Comparison of ENCODE assay signal across 12 cellular contexts in the genomic region with DNA sequence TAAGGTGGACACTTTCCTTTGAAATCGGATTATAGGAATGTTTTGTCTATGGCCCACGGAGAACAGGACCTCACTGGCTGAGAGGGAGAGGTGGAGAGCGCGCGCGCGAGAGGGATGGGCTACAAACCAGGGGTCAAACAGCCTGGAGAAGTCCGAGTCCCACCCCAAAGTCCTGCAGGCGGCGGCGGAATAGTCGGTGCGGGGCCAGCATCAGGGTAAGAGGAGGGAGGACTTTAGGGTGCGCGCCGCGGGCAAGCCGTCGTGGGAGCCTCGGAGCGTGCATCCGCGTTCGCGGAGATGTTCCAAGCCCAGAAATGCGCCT. TPM values are rescaled to one million over a fixed set of nuclear protein-coding genes. Genes with fewer than 3 reads are reported as not detected.
A peak's percentile ranks its signal among the peaks of the same experiment; 100 is the strongest.
DNase-seq lines count a peak whose midpoint lies in the region; ATAC-seq, FAIRE-seq and TF ChIP-seq lines count a peak whose summit lies in the region.
"Had no signal": no experiment of that assay in that cellular context is flagged by ENCODE, and none has a peak within 500 bp of the region (broad histone marks: within the 10 kb centered on the region; RNA-seq: fewer than 3 reads in every experiment).

No MANE protein-coding gene starts in this region.

- WGBS in HepG2 (ENCODE audit: low lambda C conversion rate), result 14% methylated on average over 26 of the region's 26 CpGs
- 4% methylated on average over 16 of the region's 26 CpGs for WGBS in right lobe of liver (ENCODE audit: insufficient coverage, low coverage, low lambda C conversion rate, missing lambda C conversion rate)

- peak overlapping the region; percentile 65 for H3K4me3 Mint-ChIP-seq in activated T-helper 17 cell treated with anti-CD3 and anti-CD28 coated beads, Interleukin-2, amount 50 U/mL, for 72 hours
- H3K4me3 Mint-ChIP-seq in naive B cell, result peak overlapping the region in 6 of 8 donors; percentile 80 to 94 (median 84)

- TF ChIP-seq EP300 in HepG2 (IDR thresholded peaks at IDR 0.05; ENCODE audit: low read depth in 2 of 2, low read length in 2 of 2) (no peak), HepG2 (CRISPR knock-in tag; IDR thresholded peaks at IDR 0.05; ENCODE audit: borderline replicate concordance) (no peak)

- ATAC-seq in HepG2 (peak; percentile 19; the same call in 2 of the 3 replicates), right lobe of liver (no peak), naive B cell (ENCODE audit: low read depth in 2 of 2) (no peak), upper lobe of right lung (no peak)
- ATAC-seq in activated T-helper 17 cell treated with anti-CD3 and anti-CD28 coated beads, Interleukin-2, amount 50 U/mL, for 72 hours (replicated peaks), result no peak

- no peaks in the 10 kb centered on the region for H4K20me1 ChIP-seq in HepG2 (ENCODE audit: insufficient read depth, low read length)

- H3K9me3 Mint-ChIP-seq in activated T-helper 17 cell treated with anti-CD3 and anti-CD28 coated beads, Interleukin-2, amount 50 U/mL, for 72 hours, result no peaks in the 10 kb centered on the region
- H3K9me3 Mint-ChIP-seq in naive B cell, result peaks cover 0 to 2% (median 0%) of the 10 kb centered on the region in 7 donors

- DNase-seq in HepG2 (ENCODE audit: low spot score) (no peak), right lobe of liver (no peak), naive B cell (no peak), upper lobe of right lung (no peak), DMS153 (lab: John Stamatoyannopoulos, UW) (no peak), AG20443 (ENCODE audit: low spot score) (no peak), NCI-H2196 treated with DMSO at 0.1 percent for 48 hours (lab: John Stamatoyannopoulos, UW; ENCODE audit: unreplicated experiment) (no peak)

- FAIRE-seq in HepG2 (lab: Jason Lieb, UNC), result no peak

- no peak for TF ChIP-seq CTCF in HepG2 (CRISPR knock-in tag; IDR thresholded peaks at IDR 0.05)
- TF ChIP-seq CTCF in right lobe of liver (IDR thresholded peaks at IDR 0.05), result no peak
- no peak for TF ChIP-seq CTCF in upper lobe of right lung (IDR thresholded peaks at IDR 0.05)

- TF ChIP-seq POLR2A in HepG2 (IDR thresholded peaks at IDR 0.05; ENCODE audit: insufficient read depth in 1 of 2, low read depth in 2 of 2, low read length in 2 of 2) (no peak), right lobe of liver (IDR thresholded peaks at IDR 0.05) (no peak)

- peaks cover 29 to 91% of the 10 kb centered on the region in 2 experiments for H3K27me3 ChIP-seq in HepG2 (ENCODE audit: control insufficient read depth in 1 of 2, insufficient read depth in 2 of 2, low read length in 2 of 2)
- H3K27me3 ChIP-seq in right lobe of liver, result peaks cover 5 to 41% of the 10 kb centered on the region in 2 donors
- H3K27me3 ChIP-seq in upper lobe of right lung, result peaks cover 91% of the 10 kb centered on the region

- peak overlapping the region; percentile 73 for H3K4me2 ChIP-seq in HepG2 (ENCODE audit: low read depth, low read length)

- H3K4me3 ChIP-seq in HepG2 (replicated peaks in 1 of 3; ENCODE audit: insufficient read depth in 1 of 3, low read depth in 2 of 3, low read length in 3 of 3) (peak overlapping the region in 1 of 3 experiments; percentile 42; a peak in 3 of 6 replicates), right lobe of liver (no peak overlapping the region), upper lobe of right lung (peak overlapping the region; percentile 40)
- H3K4me3 ChIP-seq: PC-9 had no signal

- no TSS peak for BruUV-seq in HepG2 (replicated peaks; lab: Mats Ljungman, UMichigan)

- peaks cover 4% of the 10 kb centered on the region for H3K4me1 Mint-ChIP-seq in activated T-helper 17 cell treated with anti-CD3 and anti-CD28 coated beads, Interleukin-2, amount 50 U/mL, for 72 hours
- H3K4me1 Mint-ChIP-seq in naive B cell, result peaks cover 19 to 47% (median 38%) of the 10 kb centered on the region in 3 donors

- H3K27ac ChIP-seq in HepG2 (ENCODE audit: extremely low read length, insufficient read depth, low read length), result no peak overlapping the region
- H3K27ac ChIP-seq in right lobe of liver, result no peak overlapping the region
- H3K27ac ChIP-seq in upper lobe of right lung, result no peak overlapping the region
- H3K27ac ChIP-seq: BLaER1, left lung, PC-9 had no signal

- no peak overlapping the region for H3K9ac ChIP-seq in HepG2 (ENCODE audit: insufficient read depth, low read depth, low read length)
- H3K9ac ChIP-seq: BLaER1 had no signal

- peaks cover 81% of the 10 kb centered on the region for H3K27me3 Mint-ChIP-seq in activated T-helper 17 cell treated with anti-CD3 and anti-CD28 coated beads, Interleukin-2, amount 50 U/mL, for 72 hours
- H3K27me3 Mint-ChIP-seq in naive B cell, result peaks cover 78 to 99% (median 91%) of the 10 kb centered on the region in 3 donors

- H2AFZ ChIP-seq in HepG2 (ENCODE audit: low read length), result no peak overlapping the region
- H2AFZ ChIP-seq: PC-9 had no signal

- no peaks in the 10 kb centered on the region for H3K79me2 ChIP-seq in HepG2 (ENCODE audit: insufficient read depth, low read length)

- no peaks in the 10 kb centered on the region for H3K9me3 ChIP-seq in HepG2 (ENCODE audit: low read length)
- no peaks in the 10 kb centered on the region for H3K9me3 ChIP-seq in right lobe of liver
- H3K9me3 ChIP-seq in upper lobe of right lung, result no peaks in the 10 kb centered on the region
- H3K9me3 ChIP-seq: left lung had no signal

- no peaks in the 10 kb centered on the region for H3K36me3 Mint-ChIP-seq in activated T-helper 17 cell treated with anti-CD3 and anti-CD28 coated beads, Interleukin-2, amount 50 U/mL, for 72 hours (ENCODE audit: low read depth)
- H3K36me3 Mint-ChIP-seq in naive B cell, result no peaks in the 10 kb centered on the region

- peaks cover 25% of the 10 kb centered on the region for H3K4me1 ChIP-seq in HepG2 (ENCODE audit: insufficient read depth, low read length)
- peaks cover 0 to 8% (median 0%) of the 10 kb centered on the region in 4 donors for H3K4me1 ChIP-seq in right lobe of liver
- H3K4me1 ChIP-seq in upper lobe of right lung, result peaks cover 13% of the 10 kb centered on the region

- intact Hi-C loops in HepG2 (cut with micrococcal nuclease; ENCODE audit: unreplicated experiment), result loop anchor here (10.0 kb wide), 1 partner anchor 359 kb away; a partner anchor contains a TSS
- intact Hi-C loops in right lobe of liver (cut with DNase I), result loop anchor here (5.0 kb wide), 2 partner anchors 197 to 202 kb away; no protein-coding TSS in a partner anchor
- intact Hi-C loops in upper lobe of right lung (cut with DNase I), result loop anchor here (5.0 kb wide), 1 partner anchor 192 kb away; no protein-coding TSS in a partner anchor

- POLR2A ChIA-PET in HepG2 (lab: Yijun Ruan, JAX), result interaction anchor here (0.7 to 1.4 kb wide), 3 partner anchors 189 to 275 kb away, joined by 3 read pairs; a partner anchor contains a TSS

- H3K36me3 ChIP-seq in HepG2 (replicated peaks in 1 of 2; ENCODE audit: control insufficient read depth in 1 of 2, insufficient read depth in 2 of 2, low read length in 2 of 2), result no peaks in the 10 kb centered on the region
- H3K36me3 ChIP-seq in right lobe of liver, result no peaks in the 10 kb centered on the region
- H3K36me3 ChIP-seq in upper lobe of right lung, result no peaks in the 10 kb centered on the region
- H3K36me3 ChIP-seq: BLaER1, left lung had no signal

- in situ Hi-C loops in HepG2 (cut with HindIII; ENCODE audit: extremely low pct_ligation_motif_present, low pct_unique_long_range_greater_than_20kb), result no loop called here

- no peak overlapping the region for H3K27ac Mint-ChIP-seq in activated T-helper 17 cell treated with anti-CD3 and anti-CD28 coated beads, Interleukin-2, amount 50 U/mL, for 72 hours
- peak overlapping the region in 5 of 6 donors; percentile 58 to 93 (median 79) for H3K27ac Mint-ChIP-seq in naive B cell

- no peak for TF ChIP-seq RAD21 in HepG2 (CRISPR knock-in tag; IDR thresholded peaks at IDR 0.05)

- CTCF ChIA-PET in HepG2 (lab: Yijun Ruan, JAX; ENCODE audit: low intra/inter-chr PET ratio, low total read pairs), result interaction anchor here (1.1 to 3.3 kb wide), 6 partner anchors 16 to 210 kb away, joined by 3 to 48 read pairs (median 12); no protein-coding TSS in a partner anchor

RNA-seq across cellular contexts. Expression of a gene that starts 3.3 kb away (rescaled TPM):
- total RNA-seq in HepG2 (2016; rRNA removed; fragmentation: Illumina TruSeq; extraction: Trizol) (not detected in 2 replicates), right lobe of liver (not detected), upper lobe of right lung (0.55 TPM)
- not detected in 2 replicates for total RNA-seq in HepG2 (2016; cell fraction: cytosol; rRNA removed; fragmentation: Illumina TruSeq; extraction: Trizol; ENCODE audit: low read depth)
- total RNA-seq in HepG2 (2016; cell fraction: insoluble cytoplasmic fraction; rRNA removed; fragmentation: Illumina TruSeq; extraction: Trizol), result not detected in 2 replicates
- total RNA-seq in HepG2 (2016; cell fraction: membrane; rRNA removed; fragmentation: Illumina TruSeq; extraction: Trizol), result not detected in 2 replicates
- total RNA-seq in HepG2 (2016; cell fraction: nucleus; rRNA removed; fragmentation: Illumina TruSeq; extraction: Trizol), result not detected in 2 replicates
- polyA plus RNA-seq in HepG2 (2011; rRNA removed) (0.04 TPM in 1 of 2 replicates, not detected in the other), naive B cell (ENCODE audit: low read depth in 6 of 6) (not detected)
- 0.03 TPM in 1 of 2 replicates, not detected in the other for polyA plus RNA-seq in HepG2 (2011; cell fraction: cytosol; rRNA removed)
- not detected in 2 replicates for polyA plus RNA-seq in HepG2 (2011; cell fraction: nucleus; rRNA removed)
- polyA plus RNA-seq in HepG2 (2012), result 0.16 TPM in 1 of 2 replicates, not detected in the other
- polyA plus RNA-seq in HepG2 (2016; cell fraction: cytosol; fragmentation: Illumina TruSeq; extraction: Trizol; ENCODE audit: low read depth), result not detected in 2 replicates
- not detected in 2 replicates for polyA plus RNA-seq in HepG2 (2016; cell fraction: insoluble cytoplasmic fraction; fragmentation: Illumina TruSeq; extraction: Trizol; ENCODE audit: low read depth)
- polyA plus RNA-seq in HepG2 (2016; cell fraction: membrane; fragmentation: Illumina TruSeq; extraction: Trizol; ENCODE audit: low read depth), result not detected in 2 replicates
- polyA plus RNA-seq in HepG2 (2016; cell fraction: nucleus; fragmentation: Illumina TruSeq; extraction: Trizol; ENCODE audit: insufficient read depth, low read depth), result 0.32 TPM in 1 of 2 replicates, not detected in the other
- polyA minus RNA-seq in HepG2 (2011; rRNA and poly(A)+ RNA removed; ENCODE audit: low replicate concordance), result 0.61 TPM in 1 of 2 replicates, not detected in the other
- polyA minus RNA-seq in HepG2 (2011; cell fraction: cytosol; rRNA and poly(A)+ RNA removed), result not detected in 2 replicates
- polyA minus RNA-seq in HepG2 (2011; cell fraction: nucleus; rRNA and poly(A)+ RNA removed), result not detected in 2 replicates
- total RNA-seq in activated T-helper 17 cell treated with anti-CD3 and anti-CD28 coated beads, Interleukin-2, amount 50 U/mL, for 72 hours, result not detected
- total RNA-seq: occipital lobe had no signal

RNA-seq across cellular contexts. Expression of a gene that starts 5.5 kb away (rescaled TPM):
- total RNA-seq in HepG2 (2016; rRNA removed; fragmentation: Illumina TruSeq; extraction: Trizol) (0.94 and 1.1 TPM in 2 replicates), right lobe of liver (not detected), upper lobe of right lung (0.61 TPM)
- 0.35 and 0.61 TPM in 2 replicates for total RNA-seq in HepG2 (2016; cell fraction: cytosol; rRNA removed; fragmentation: Illumina TruSeq; extraction: Trizol; ENCODE audit: low read depth)
- total RNA-seq in HepG2 (2016; cell fraction: insoluble cytoplasmic fraction; rRNA removed; fragmentation: Illumina TruSeq; extraction: Trizol), result 1.1 and 1.2 TPM in 2 replicates
- total RNA-seq in HepG2 (2016; cell fraction: membrane; rRNA removed; fragmentation: Illumina TruSeq; extraction: Trizol), result 0.90 and 0.99 TPM in 2 replicates
- total RNA-seq in HepG2 (2016; cell fraction: nucleus; rRNA removed; fragmentation: Illumina TruSeq; extraction: Trizol), result 0.41 and 0.50 TPM in 2 replicates
- polyA plus RNA-seq in HepG2 (2011; rRNA removed) (0.10 and 0.11 TPM in 2 replicates), naive B cell (ENCODE audit: low read depth in 6 of 6) (not detected)
- polyA plus RNA-seq in HepG2 (2011; cell fraction: cytosol; rRNA removed), result 0.23 and 0.27 TPM in 2 replicates
- polyA plus RNA-seq in HepG2 (2011; cell fraction: nucleus; rRNA removed), result 0.10 and 0.14 TPM in 2 replicates
- polyA plus RNA-seq in HepG2 (2012), result 0.47 and 1.0 TPM in 2 replicates
- 1.6 and 2.0 TPM in 2 replicates for polyA plus RNA-seq in HepG2 (2016; cell fraction: cytosol; fragmentation: Illumina TruSeq; extraction: Trizol; ENCODE audit: low read depth)
- polyA plus RNA-seq in HepG2 (2016; cell fraction: insoluble cytoplasmic fraction; fragmentation: Illumina TruSeq; extraction: Trizol; ENCODE audit: low read depth), result 1.8 and 2.6 TPM in 2 replicates
- 1.4 and 2.4 TPM in 2 replicates for polyA plus RNA-seq in HepG2 (2016; cell fraction: membrane; fragmentation: Illumina TruSeq; extraction: Trizol; ENCODE audit: low read depth)
- 1.3 and 2.0 TPM in 2 replicates for polyA plus RNA-seq in HepG2 (2016; cell fraction: nucleus; fragmentation: Illumina TruSeq; extraction: Trizol; ENCODE audit: insufficient read depth, low read depth)
- polyA minus RNA-seq in HepG2 (2011; rRNA and poly(A)+ RNA removed; ENCODE audit: low replicate concordance), result 1.2 TPM in 1 of 2 replicates, not detected in the other
- polyA minus RNA-seq in HepG2 (2011; cell fraction: cytosol; rRNA and poly(A)+ RNA removed), result not detected in 2 replicates
- polyA minus RNA-seq in HepG2 (2011; cell fraction: nucleus; rRNA and poly(A)+ RNA removed), result not detected in 2 replicates
- total RNA-seq in activated T-helper 17 cell treated with anti-CD3 and anti-CD28 coated beads, Interleukin-2, amount 50 U/mL, for 72 hours, result not detected
- total RNA-seq: occipital lobe had no signal

RNA-seq across cellular contexts. Expression of a gene that starts 20.5 kb away (rescaled TPM):
- not detected in 2 replicates for total RNA-seq in HepG2 (2016; rRNA removed; fragmentation: Illumina TruSeq; extraction: Trizol)
- total RNA-seq in HepG2 (2016; cell fraction: cytosol; rRNA removed; fragmentation: Illumina TruSeq; extraction: Trizol; ENCODE audit: low read depth), result not detected in 2 replicates
- total RNA-seq in HepG2 (2016; cell fraction: insoluble cytoplasmic fraction; rRNA removed; fragmentation: Illumina TruSeq; extraction: Trizol), result not detected in 2 replicates
- not detected in 2 replicates for total RNA-seq in HepG2 (2016; cell fraction: membrane; rRNA removed; fragmentation: Illumina TruSeq; extraction: Trizol)
- not detected in 2 replicates for total RNA-seq in HepG2 (2016; cell fraction: nucleus; rRNA removed; fragmentation: Illumina TruSeq; extraction: Trizol)
- not detected in 2 replicates for polyA plus RNA-seq in HepG2 (2011; rRNA removed)
- polyA plus RNA-seq in HepG2 (2011; cell fraction: cytosol; rRNA removed), result 0.17 TPM in 1 of 2 replicates, not detected in the other
- polyA plus RNA-seq in HepG2 (2011; cell fraction: nucleus; rRNA removed), result not detected in 2 replicates
- polyA plus RNA-seq in HepG2 (2012), result 0.35 TPM in 1 of 2 replicates, not detected in the other
- not detected in 2 replicates for polyA plus RNA-seq in HepG2 (2016; cell fraction: cytosol; fragmentation: Illumina TruSeq; extraction: Trizol; ENCODE audit: low read depth)
- 0.19 TPM in 1 of 2 replicates, not detected in the other for polyA plus RNA-seq in HepG2 (2016; cell fraction: insoluble cytoplasmic fraction; fragmentation: Illumina TruSeq; extraction: Trizol; ENCODE audit: low read depth)
- polyA plus RNA-seq in HepG2 (2016; cell fraction: membrane; fragmentation: Illumina TruSeq; extraction: Trizol; ENCODE audit: low read depth), result not detected in 2 replicates
- not detected in 2 replicates for polyA plus RNA-seq in HepG2 (2016; cell fraction: nucleus; fragmentation: Illumina TruSeq; extraction: Trizol; ENCODE audit: insufficient read depth, low read depth)
- 19.2 TPM in 1 of 2 replicates, not detected in the other for polyA minus RNA-seq in HepG2 (2011; rRNA and poly(A)+ RNA removed; ENCODE audit: low replicate concordance)
- polyA minus RNA-seq in HepG2 (2011; cell fraction: cytosol; rRNA and poly(A)+ RNA removed), result not detected in 2 replicates
- 0.26 TPM in 1 of 2 replicates, not detected in the other for polyA minus RNA-seq in HepG2 (2011; cell fraction: nucleus; rRNA and poly(A)+ RNA removed)
- not detected for total RNA-seq in right lobe of liver
- not detected for total RNA-seq in activated T-helper 17 cell treated with anti-CD3 and anti-CD28 coated beads, Interleukin-2, amount 50 U/mL, for 72 hours
- polyA plus RNA-seq in naive B cell (ENCODE audit: low read depth in 6 of 6), result not detected
- total RNA-seq in upper lobe of right lung, result not detected
- total RNA-seq: left lung, occipital lobe had no signal

RNA-seq across cellular contexts. Expression of a gene that starts 22.7 kb away (rescaled TPM):
- total RNA-seq in HepG2 (2016; rRNA removed; fragmentation: Illumina TruSeq; extraction: Trizol) (not detected in 2 replicates), right lobe of liver (not detected), upper lobe of right lung (1.4 TPM)
- total RNA-seq in HepG2 (2016; cell fraction: cytosol; rRNA removed; fragmentation: Illumina TruSeq; extraction: Trizol; ENCODE audit: low read depth), result not detected in 2 replicates
- not detected in 2 replicates for total RNA-seq in HepG2 (2016; cell fraction: insoluble cytoplasmic fraction; rRNA removed; fragmentation: Illumina TruSeq; extraction: Trizol)
- not detected in 2 replicates for total RNA-seq in HepG2 (2016; cell fraction: membrane; rRNA removed; fragmentation: Illumina TruSeq; extraction: Trizol)
- total RNA-seq in HepG2 (2016; cell fraction: nucleus; rRNA removed; fragmentation: Illumina TruSeq; extraction: Trizol), result not detected in 2 replicates
- polyA plus RNA-seq in HepG2 (2011; rRNA removed) (not detected in 2 replicates), naive B cell (ENCODE audit: low read depth in 6 of 6) (not detected)
- polyA plus RNA-seq in HepG2 (2011; cell fraction: cytosol; rRNA removed), result not detected in 2 replicates
- polyA plus RNA-seq in HepG2 (2011; cell fraction: nucleus; rRNA removed), result not detected in 2 replicates
- not detected in 2 replicates for polyA plus RNA-seq in HepG2 (2012)
- polyA plus RNA-seq in HepG2 (2016; cell fraction: cytosol; fragmentation: Illumina TruSeq; extraction: Trizol; ENCODE audit: low read depth), result not detected in 2 replicates
- not detected in 2 replicates for polyA plus RNA-seq in HepG2 (2016; cell fraction: insoluble cytoplasmic fraction; fragmentation: Illumina TruSeq; extraction: Trizol; ENCODE audit: low read depth)
- not detected in 2 replicates for polyA plus RNA-seq in HepG2 (2016; cell fraction: membrane; fragmentation: Illumina TruSeq; extraction: Trizol; ENCODE audit: low read depth)
- not detected in 2 replicates for polyA plus RNA-seq in HepG2 (2016; cell fraction: nucleus; fragmentation: Illumina TruSeq; extraction: Trizol; ENCODE audit: insufficient read depth, low read depth)
- 2.8 TPM in 1 of 2 replicates, not detected in the other for polyA minus RNA-seq in HepG2 (2011; rRNA and poly(A)+ RNA removed; ENCODE audit: low replicate concordance)
- polyA minus RNA-seq in HepG2 (2011; cell fraction: cytosol; rRNA and poly(A)+ RNA removed), result not detected in 2 replicates
- not detected in 2 replicates for polyA minus RNA-seq in HepG2 (2011; cell fraction: nucleus; rRNA and poly(A)+ RNA removed)
- not detected for total RNA-seq in activated T-helper 17 cell treated with anti-CD3 and anti-CD28 coated beads, Interleukin-2, amount 50 U/mL, for 72 hours
- total RNA-seq: occipital lobe had no signal

RNA-seq across cellular contexts. Expression of a gene that starts 27.4 kb away (rescaled TPM):
- total RNA-seq in HepG2 (2016; rRNA removed; fragmentation: Illumina TruSeq; extraction: Trizol) (not detected in 2 replicates), right lobe of liver (not detected), upper lobe of right lung (not detected)
- not detected in 2 replicates for total RNA-seq in HepG2 (2016; cell fraction: cytosol; rRNA removed; fragmentation: Illumina TruSeq; extraction: Trizol; ENCODE audit: low read depth)
- not detected in 2 replicates for total RNA-seq in HepG2 (2016; cell fraction: insoluble cytoplasmic fraction; rRNA removed; fragmentation: Illumina TruSeq; extraction: Trizol)
- total RNA-seq in HepG2 (2016; cell fraction: membrane; rRNA removed; fragmentation: Illumina TruSeq; extraction: Trizol), result not detected in 2 replicates
- not detected in 2 replicates for total RNA-seq in HepG2 (2016; cell fraction: nucleus; rRNA removed; fragmentation: Illumina TruSeq; extraction: Trizol)
- polyA plus RNA-seq in HepG2 (2011; rRNA removed) (not detected in 2 replicates), naive B cell (ENCODE audit: low read depth in 6 of 6) (not detected)
- not detected in 2 replicates for polyA plus RNA-seq in HepG2 (2011; cell fraction: cytosol; rRNA removed)
- not detected in 2 replicates for polyA plus RNA-seq in HepG2 (2011; cell fraction: nucleus; rRNA removed)
- polyA plus RNA-seq in HepG2 (2012), result not detected in 2 replicates
- polyA plus RNA-seq in HepG2 (2016; cell fraction: cytosol; fragmentation: Illumina TruSeq; extraction: Trizol; ENCODE audit: low read depth), result not detected in 2 replicates
- polyA plus RNA-seq in HepG2 (2016; cell fraction: insoluble cytoplasmic fraction; fragmentation: Illumina TruSeq; extraction: Trizol; ENCODE audit: low read depth), result not detected in 2 replicates
- polyA plus RNA-seq in HepG2 (2016; cell fraction: membrane; fragmentation: Illumina TruSeq; extraction: Trizol; ENCODE audit: low read depth), result not detected in 2 replicates
- not detected in 2 replicates for polyA plus RNA-seq in HepG2 (2016; cell fraction: nucleus; fragmentation: Illumina TruSeq; extraction: Trizol; ENCODE audit: insufficient read depth, low read depth)
- polyA minus RNA-seq in HepG2 (2011; rRNA and poly(A)+ RNA removed; ENCODE audit: low replicate concordance), result 0.63 TPM in 1 of 2 replicates, not detected in the other
- not detected in 2 replicates for polyA minus RNA-seq in HepG2 (2011; cell fraction: cytosol; rRNA and poly(A)+ RNA removed)
- not detected in 2 replicates for polyA minus RNA-seq in HepG2 (2011; cell fraction: nucleus; rRNA and poly(A)+ RNA removed)
- total RNA-seq in activated T-helper 17 cell treated with anti-CD3 and anti-CD28 coated beads, Interleukin-2, amount 50 U/mL, for 72 hours, result not detected
- total RNA-seq: occipital lobe had no signal
